Comparison of ENCODE assay signal across 9 cellular contexts in genomic region chr6:11575408-11576033, GRCh38. TPM values are rescaled to one million over a fixed set of nuclear protein-coding genes. Genes with fewer than 3 reads are reported as not detected.
DNase-seq lines count a peak whose midpoint lies in the region; TF ChIP-seq lines count a peak whose summit lies in the region.
"Had no signal": no experiment of that assay in that cellular context is flagged by ENCODE, and none has a peak within 500 bp of the region (broad histone marks: within the 10 kb centered on the region; RNA-seq: fewer than 3 reads in every experiment).

No MANE protein-coding gene starts in this region.

- peak; percentile 98 for TF ChIP-seq CTCF in LNCaP clone FGC (IDR thresholded peaks at IDR 0.05; ENCODE audit: control insufficient read depth, extremely low read depth, insufficient read depth)
- peak; percentile 90 for TF ChIP-seq CTCF in left ventricle myocardium inferior (IDR thresholded peaks at IDR 0.05; ENCODE audit: borderline replicate concordance)

- DNase-seq in DMS153 (lab: John Stamatoyannopoulos, UW) (peak; percentile 3), DMS153 treated with DMSO at 0.1 percent for 48 hours (lab: John Stamatoyannopoulos, UW; ENCODE audit: unreplicated experiment) (no peak), H7 (peak; percentile 32), LNCaP clone FGC (ENCODE audit: low read depth) (peak; percentile 59), SJSA1 (ENCODE audit: low read depth in 1 of 2, low spot score in 2 of 2) (peak; percentile 55 to 58), adipocyte (ENCODE audit: low read depth) (peak; percentile 89), left ventricle myocardium inferior (no peak), retina (peak; percentile 62)

- H3K27ac ChIP-seq in SJSA1 (no peak overlapping the region), left ventricle myocardium inferior (replicated peaks) (no peak overlapping the region)
- H3K27ac ChIP-seq: BLaER1 had no signal

- H3K4me1 ChIP-seq in SJSA1 (replicated peaks) (no peaks in the 10 kb centered on the region), adipocyte (ENCODE audit: control insufficient read depth, insufficient read depth, low read length) (peaks cover 3% of the 10 kb centered on the region), left ventricle myocardium inferior (no peaks in the 10 kb centered on the region)
- H3K4me1 ChIP-seq: BLaER1 had no signal

- intact Hi-C loops in left ventricle myocardium inferior (cut with micrococcal nuclease), result no loop called here

- no peaks in the 10 kb centered on the region for H3K9me3 ChIP-seq in SJSA1 (replicated peaks)
- H3K9me3 ChIP-seq in adipocyte (ENCODE audit: control insufficient read depth, low read length), result no peaks in the 10 kb centered on the region
- H3K9me3 ChIP-seq in left ventricle myocardium inferior (replicated peaks), result no peaks in the 10 kb centered on the region
- H3K9me3 ChIP-seq: BLaER1 had no signal

- no peaks in the 10 kb centered on the region for H3K27me3 ChIP-seq in H7 (ENCODE audit: control insufficient read depth, insufficient read depth, low read length)
- H3K27me3 ChIP-seq in SJSA1 (replicated peaks), result peaks cover 3% of the 10 kb centered on the region; the same call in 1 of the 2 replicates
- no peaks in the 10 kb centered on the region for H3K27me3 ChIP-seq in adipocyte (replicated peaks; ENCODE audit: control insufficient read depth, insufficient read depth, low read length)
- H3K27me3 ChIP-seq in left ventricle myocardium inferior (ENCODE audit: low read depth), result no peaks in the 10 kb centered on the region
- H3K27me3 ChIP-seq: BLaER1 had no signal

- H3K36me3 ChIP-seq in H7 (replicated peaks; ENCODE audit: control insufficient read depth, insufficient read depth, low read length) (no peaks in the 10 kb centered on the region), SJSA1 (no peaks in the 10 kb centered on the region), adipocyte (ENCODE audit: control insufficient read depth, insufficient read depth, low read length, severe bottlenecking) (peaks cover 8% of the 10 kb centered on the region), left ventricle myocardium inferior (peaks cover 2% of the 10 kb centered on the region)
- H3K36me3 ChIP-seq: BLaER1 had no signal

- H3K4me3 ChIP-seq in H7 (ENCODE audit: insufficient read depth, low read depth, low read length) (no peak overlapping the region), LNCaP clone FGC (ENCODE audit: low read depth, low read length) (no peak overlapping the region), SJSA1 (no peak overlapping the region), adipocyte (ENCODE audit: low read length) (peak overlapping the region; percentile 37), left ventricle myocardium inferior (no peak overlapping the region)
- H3K4me3 ChIP-seq: BLaER1 had no signal

- H3K9ac ChIP-seq in adipocyte (ENCODE audit: low read length), result no peak overlapping the region
- H3K9ac ChIP-seq: BLaER1 had no signal

RNA-seq across cellular contexts. Expression of gene TMEM170B, which starts 38.0 kb away (rescaled TPM):
- 1.5 and 3.1 TPM in 2 replicates for total RNA-seq in H7 (2014; rRNA removed; shearing (Covaris generic))
- under 0.01 TPM in 1 of 2 replicates, not detected in the other for total RNA-seq in SJSA1 (2014; rRNA removed; shearing (Covaris generic))
- total RNA-seq in left ventricle myocardium inferior, result 4.4 TPM

Comparison
In these comparisons a context has a peak if more than half of its experiments do, and no peak if none do; other contexts are left out.
1. DNase-seq: peak in DMS153 (single experiment), H7 (single experiment), LNCaP clone FGC (single experiment), SJSA1 (2 of 2), adipocyte (single experiment) and retina (single experiment); none in DMS153 treated with DMSO at 0.1 percent for 48 hours (single experiment) and left ventricle myocardium inferior (single experiment).